In genomic region chr11:43145653-43146052, GRCh38 we compare ENCODE assay signal across 14 cellular contexts.
DNase-seq lines count a peak whose midpoint lies in the region; ATAC-seq and TF ChIP-seq lines count a peak whose summit lies in the region.
"Had no signal": no experiment of that assay in that cellular context is flagged by ENCODE, and none has a peak within 500 bp of the region (broad histone marks: within the 10 kb centered on the region; RNA-seq: fewer than 3 reads in every experiment).

No MANE protein-coding gene starts in this region.

- intact Hi-C loops in activated CD4-positive, alpha-beta memory T cell treated with anti-CD3 and anti-CD28 coated beads for 36 hours (cut with micrococcal nuclease): no loop called here

- no peaks in the 10 kb centered on the region for H3K27me3 ChIP-seq in osteoblast (ENCODE audit: insufficient read depth, low read length)

- ATAC-seq in GM21526 (IDR thresholded peaks at IDR 0.05; ENCODE audit: low FRiP score, unreplicated experiment) (peak; percentile 87), HG03064 (IDR thresholded peaks at IDR 0.05; ENCODE audit: low read depth, unreplicated experiment) (peak; percentile 92)
- peak; percentile 61 for ATAC-seq in activated naive CD8-positive, alpha-beta T cell treated with anti-CD3 and anti-CD28 coated beads, Interleukin-2, amount 10 ng/mL, durations not matched to agents 7 days and 5 days (ENCODE audit: low read depth)

- POLR2A ChIA-PET in activated CD4-positive, alpha-beta memory T cell treated with anti-CD3 and anti-CD28 coated beads, Interleukin-2, amount 10 ng/mL, durations not matched to agents 7 days and 5 days (lab: Charles Lee): no interaction called here
- POLR2A ChIA-PET in activated CD4-positive, alpha-beta memory T cell treated with anti-CD3 and anti-CD28 coated beads for 36 hours (lab: Charles Lee): no interaction called here
- POLR2A ChIA-PET in activated naive CD8-positive, alpha-beta T cell treated with anti-CD3 and anti-CD28 coated beads, Interleukin-2, amount 10 ng/mL, durations not matched to agents 7 days and 5 days (lab: Charles Lee): no interaction called here

- no peaks in the 10 kb centered on the region for H3K9me3 ChIP-seq in osteoblast (ENCODE audit: low read depth, low read length)

- no peak overlapping the region for H3K4me3 Mint-ChIP-seq in activated CD4-positive, alpha-beta memory T cell treated with anti-CD3 and anti-CD28 coated beads, Interleukin-2, amount 10 ng/mL, durations not matched to agents 7 days and 5 days
- no peak overlapping the region for H3K4me3 Mint-ChIP-seq in activated CD4-positive, alpha-beta memory T cell treated with anti-CD3 and anti-CD28 coated beads for 36 hours
- H3K4me3 Mint-ChIP-seq in activated naive CD8-positive, alpha-beta T cell treated with anti-CD3 and anti-CD28 coated beads, Interleukin-2, amount 10 ng/mL, durations not matched to agents 7 days and 5 days: peak overlapping the region; percentile 31
- H3K4me3 Mint-ChIP-seq: HFFc6, neural crest cell had no signal

- no peaks in the 10 kb centered on the region for H3K36me3 Mint-ChIP-seq in activated CD4-positive, alpha-beta memory T cell treated with anti-CD3 and anti-CD28 coated beads, Interleukin-2, amount 10 ng/mL, durations not matched to agents 7 days and 5 days (ENCODE audit: low read depth)
- no peaks in the 10 kb centered on the region for H3K36me3 Mint-ChIP-seq in activated CD4-positive, alpha-beta memory T cell treated with anti-CD3 and anti-CD28 coated beads for 36 hours
- peaks cover 6% of the 10 kb centered on the region for H3K36me3 Mint-ChIP-seq in activated naive CD8-positive, alpha-beta T cell treated with anti-CD3 and anti-CD28 coated beads, Interleukin-2, amount 10 ng/mL, durations not matched to agents 7 days and 5 days

- no peaks in the 10 kb centered on the region for H3K36me3 ChIP-seq in osteoblast (ENCODE audit: insufficient read depth, low read length)

- no peak overlapping the region for H3K4me3 ChIP-seq in osteoblast (ENCODE audit: insufficient read depth, low read length)

- H2AFZ ChIP-seq in osteoblast (ENCODE audit: low read length): no peak overlapping the region

- H3K27ac Mint-ChIP-seq in activated CD4-positive, alpha-beta memory T cell treated with anti-CD3 and anti-CD28 coated beads, Interleukin-2, amount 10 ng/mL, durations not matched to agents 7 days and 5 days: peak overlapping the region; percentile 31
- no peak overlapping the region for H3K27ac Mint-ChIP-seq in activated CD4-positive, alpha-beta memory T cell treated with anti-CD3 and anti-CD28 coated beads for 36 hours
- H3K27ac Mint-ChIP-seq in activated naive CD8-positive, alpha-beta T cell treated with anti-CD3 and anti-CD28 coated beads, Interleukin-2, amount 10 ng/mL, durations not matched to agents 7 days and 5 days: peak overlapping the region; percentile 76
- H3K27ac Mint-ChIP-seq: HFFc6 had no signal

- no peak overlapping the region for H3K4me2 ChIP-seq in osteoblast (ENCODE audit: insufficient read depth, low read length)

- H3K9me3 Mint-ChIP-seq in activated CD4-positive, alpha-beta memory T cell treated with anti-CD3 and anti-CD28 coated beads, Interleukin-2, amount 10 ng/mL, durations not matched to agents 7 days and 5 days: peaks cover 11% of the 10 kb centered on the region
- H3K9me3 Mint-ChIP-seq in activated CD4-positive, alpha-beta memory T cell treated with anti-CD3 and anti-CD28 coated beads for 36 hours: peaks cover 3% of the 10 kb centered on the region
- peaks cover 9% of the 10 kb centered on the region for H3K9me3 Mint-ChIP-seq in activated naive CD8-positive, alpha-beta T cell treated with anti-CD3 and anti-CD28 coated beads, Interleukin-2, amount 10 ng/mL, durations not matched to agents 7 days and 5 days

- H3K27me3 Mint-ChIP-seq in activated CD4-positive, alpha-beta memory T cell treated with anti-CD3 and anti-CD28 coated beads, Interleukin-2, amount 10 ng/mL, durations not matched to agents 7 days and 5 days: no peaks in the 10 kb centered on the region
- H3K27me3 Mint-ChIP-seq in activated CD4-positive, alpha-beta memory T cell treated with anti-CD3 and anti-CD28 coated beads for 36 hours: no peaks in the 10 kb centered on the region
- H3K27me3 Mint-ChIP-seq in activated naive CD8-positive, alpha-beta T cell treated with anti-CD3 and anti-CD28 coated beads, Interleukin-2, amount 10 ng/mL, durations not matched to agents 7 days and 5 days: no peaks in the 10 kb centered on the region

- no peaks in the 10 kb centered on the region for H3K4me1 ChIP-seq in osteoblast (ENCODE audit: insufficient read depth, low read length)

- H3K27ac ChIP-seq in substantia nigra (ENCODE audit: low read depth, low read length, poor library complexity, severe bottlenecking) (no peak overlapping the region), osteoblast (ENCODE audit: low read depth, low read length) (no peak overlapping the region)

- peaks cover 13% of the 10 kb centered on the region for H3K4me1 Mint-ChIP-seq in activated CD4-positive, alpha-beta memory T cell treated with anti-CD3 and anti-CD28 coated beads, Interleukin-2, amount 10 ng/mL, durations not matched to agents 7 days and 5 days
- H3K4me1 Mint-ChIP-seq in activated CD4-positive, alpha-beta memory T cell treated with anti-CD3 and anti-CD28 coated beads for 36 hours (ENCODE audit: low read depth): no peaks in the 10 kb centered on the region
- peaks cover 17% of the 10 kb centered on the region for H3K4me1 Mint-ChIP-seq in activated naive CD8-positive, alpha-beta T cell treated with anti-CD3 and anti-CD28 coated beads, Interleukin-2, amount 10 ng/mL, durations not matched to agents 7 days and 5 days
- H3K4me1 Mint-ChIP-seq: neural crest cell had no signal

- no peaks in the 10 kb centered on the region for H3K79me2 ChIP-seq in osteoblast (ENCODE audit: insufficient read depth, low read length)

- DNase-seq in activated CD4-positive, alpha-beta memory T cell treated with anti-CD3 and anti-CD28 coated beads, Interleukin-2, amount 10 ng/mL, durations not matched to agents 7 days and 5 days: peak; percentile 16
- no peak for DNase-seq in activated CD4-positive, alpha-beta memory T cell treated with anti-CD3 and anti-CD28 coated beads for 36 hours
- peak; percentile 28 for DNase-seq in activated naive CD8-positive, alpha-beta T cell treated with anti-CD3 and anti-CD28 coated beads, Interleukin-2, amount 10 ng/mL, durations not matched to agents 7 days and 5 days
- no peak for DNase-seq in occipital lobe (lab: John Stamatoyannopoulos, UW)
- DNase-seq in substantia nigra (lab: John Stamatoyannopoulos, UW): no peak
- no peak for DNase-seq in osteoblast (ENCODE audit: insufficient read length, low spot score, missing footprints)
- DNase-seq: activated gamma-delta T cell treated with Interleukin-2 at 50 U/mL for 16 hours, HFFc6, kidney, NCI-H1048, OCI-M1 had no signal

- CTCF ChIA-PET in activated CD4-positive, alpha-beta memory T cell treated with anti-CD3 and anti-CD28 coated beads, Interleukin-2, amount 10 ng/mL, durations not matched to agents 7 days and 5 days (lab: Charles Lee): no interaction called here
- CTCF ChIA-PET in activated CD4-positive, alpha-beta memory T cell treated with anti-CD3 and anti-CD28 coated beads for 36 hours (lab: Charles Lee): no interaction called here

- H4K20me1 ChIP-seq in osteoblast (ENCODE audit: insufficient read depth, low read length): no peaks in the 10 kb centered on the region

- no peak for TF ChIP-seq CTCF in osteoblast (IDR thresholded peaks at IDR 0.05; ENCODE audit: extremely low read depth, low read depth, low read length)

Comparison
In these comparisons a context has a peak if more than half of its experiments do, and no peak if none do; other contexts are left out.
1. DNase-seq: peak in activated CD4-positive, alpha-beta memory T cell treated with anti-CD3 and anti-CD28 coated beads, Interleukin-2, amount 10 ng/mL, durations not matched to agents 7 days and 5 days (single experiment) and activated naive CD8-positive, alpha-beta T cell treated with anti-CD3 and anti-CD28 coated beads, Interleukin-2, amount 10 ng/mL, durations not matched to agents 7 days and 5 days (single experiment); none in activated CD4-positive, alpha-beta memory T cell treated with anti-CD3 and anti-CD28 coated beads for 36 hours (single experiment), occipital lobe (single experiment), substantia nigra (0 of 49) and osteoblast (single experiment).
2. Peak in every context shown above with its lines, with median percentiles within 50 percentile points of each other: ATAC-seq.